In genomic region chr6:33761581-33761921, GRCh38 we compare ENCODE assay signal across 1 cellular context.
TF ChIP-seq lines count a peak whose summit lies in the region.

No MANE protein-coding gene starts in this region.

TF ChIP-seq in GM23338, 12 proteins besides CTCF, POLR2A, EP300 and RAD21 (continued from another document):
- TF ChIP-seq, protein P1, sequence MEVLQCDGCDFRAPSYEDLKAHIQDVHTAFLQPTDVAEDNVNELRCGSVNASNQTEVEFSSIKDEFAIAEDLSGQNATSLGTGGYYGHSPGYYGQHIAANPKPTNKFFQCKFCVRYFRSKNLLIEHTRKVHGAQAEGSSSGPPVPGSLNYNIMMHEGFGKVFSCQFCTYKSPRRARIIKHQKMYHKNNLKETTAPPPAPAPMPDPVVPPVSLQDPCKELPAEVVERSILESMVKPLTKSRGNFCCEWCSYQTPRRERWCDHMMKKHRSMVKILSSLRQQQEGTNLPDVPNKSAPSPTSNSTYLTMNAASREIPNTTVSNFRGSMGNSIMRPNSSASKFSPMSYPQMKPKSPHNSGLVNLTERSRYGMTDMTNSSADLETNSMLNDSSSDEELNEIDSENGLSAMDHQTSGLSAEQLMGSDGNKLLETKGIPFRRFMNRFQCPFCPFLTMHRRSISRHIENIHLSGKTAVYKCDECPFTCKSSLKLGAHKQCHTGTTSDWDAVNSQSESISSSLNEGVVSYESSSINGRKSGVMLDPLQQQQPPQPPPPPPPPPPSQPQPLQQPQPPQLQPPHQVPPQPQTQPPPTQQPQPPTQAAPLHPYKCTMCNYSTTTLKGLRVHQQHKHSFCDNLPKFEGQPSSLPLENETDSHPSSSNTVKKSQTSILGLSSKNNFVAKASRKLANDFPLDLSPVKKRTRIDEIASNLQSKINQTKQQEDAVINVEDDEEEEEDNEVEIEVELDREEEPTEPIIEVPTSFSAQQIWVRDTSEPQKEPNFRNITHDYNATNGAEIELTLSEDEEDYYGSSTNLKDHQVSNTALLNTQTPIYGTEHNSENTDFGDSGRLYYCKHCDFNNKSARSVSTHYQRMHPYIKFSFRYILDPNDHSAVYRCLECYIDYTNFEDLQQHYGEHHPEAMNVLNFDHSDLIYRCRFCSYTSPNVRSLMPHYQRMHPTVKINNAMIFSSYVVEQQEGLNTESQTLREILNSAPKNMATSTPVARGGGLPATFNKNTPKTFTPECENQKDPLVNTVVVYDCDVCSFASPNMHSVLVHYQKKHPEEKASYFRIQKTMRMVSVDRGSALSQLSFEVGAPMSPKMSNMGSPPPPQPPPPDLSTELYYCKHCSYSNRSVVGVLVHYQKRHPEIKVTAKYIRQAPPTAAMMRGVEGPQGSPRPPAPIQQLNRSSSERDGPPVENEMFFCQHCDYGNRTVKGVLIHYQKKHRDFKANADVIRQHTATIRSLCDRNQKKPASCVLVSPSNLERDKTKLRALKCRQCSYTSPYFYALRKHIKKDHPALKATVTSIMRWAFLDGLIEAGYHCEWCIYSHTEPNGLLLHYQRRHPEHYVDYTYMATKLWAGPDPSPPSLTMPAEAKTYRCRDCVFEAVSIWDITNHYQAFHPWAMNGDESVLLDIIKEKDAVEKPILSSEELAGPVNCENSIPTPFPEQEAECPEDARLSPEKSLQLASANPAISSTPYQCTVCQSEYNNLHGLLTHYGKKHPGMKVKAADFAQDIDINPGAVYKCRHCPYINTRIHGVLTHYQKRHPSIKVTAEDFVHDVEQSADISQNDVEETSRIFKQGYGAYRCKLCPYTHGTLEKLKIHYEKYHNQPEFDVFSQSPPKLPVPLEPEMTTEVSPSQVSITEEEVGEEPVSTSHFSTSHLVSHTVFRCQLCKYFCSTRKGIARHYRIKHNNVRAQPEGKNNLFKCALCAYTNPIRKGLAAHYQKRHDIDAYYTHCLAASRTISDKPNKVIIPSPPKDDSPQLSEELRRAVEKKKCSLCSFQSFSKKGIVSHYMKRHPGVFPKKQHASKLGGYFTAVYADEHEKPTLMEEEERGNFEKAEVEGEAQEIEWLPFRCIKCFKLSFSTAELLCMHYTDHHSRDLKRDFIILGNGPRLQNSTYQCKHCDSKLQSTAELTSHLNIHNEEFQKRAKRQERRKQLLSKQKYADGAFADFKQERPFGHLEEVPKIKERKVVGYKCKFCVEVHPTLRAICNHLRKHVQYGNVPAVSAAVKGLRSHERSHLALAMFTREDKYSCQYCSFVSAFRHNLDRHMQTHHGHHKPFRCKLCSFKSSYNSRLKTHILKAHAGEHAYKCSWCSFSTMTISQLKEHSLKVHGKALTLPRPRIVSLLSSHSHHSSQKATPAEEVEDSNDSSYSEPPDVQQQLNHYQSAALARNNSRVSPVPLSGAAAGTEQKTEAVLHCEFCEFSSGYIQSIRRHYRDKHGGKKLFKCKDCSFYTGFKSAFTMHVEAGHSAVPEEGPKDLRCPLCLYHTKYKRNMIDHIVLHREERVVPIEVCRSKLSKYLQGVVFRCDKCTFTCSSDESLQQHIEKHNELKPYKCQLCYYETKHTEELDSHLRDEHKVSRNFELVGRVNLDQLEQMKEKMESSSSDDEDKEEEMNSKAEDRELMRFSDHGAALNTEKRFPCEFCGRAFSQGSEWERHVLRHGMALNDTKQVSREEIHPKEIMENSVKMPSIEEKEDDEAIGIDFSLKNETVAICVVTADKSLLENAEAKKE (CRISPR knock-in tag; IDR thresholded peaks at IDR 0.05) = no peak
- TF ChIP-seq ZNF331 (CRISPR knock-in tag; IDR thresholded peaks at IDR 0.05; ENCODE audit: low read depth) (no peak), ZNF114 (CRISPR knock-in tag; IDR thresholded peaks at IDR 0.05) (no peak), JUNB (IDR thresholded peaks at IDR 0.05; ENCODE audit: unreplicated experiment) (no peak), EZH2 (IDR thresholded peaks at IDR 0.05; ENCODE audit: low read depth, unreplicated experiment) (no peak), NANOG (IDR thresholded peaks at IDR 0.05; ENCODE audit: borderline replicate concordance) (no peak), STAT1 (IDR thresholded peaks at IDR 0.05; ENCODE audit: unreplicated experiment) (no peak), POLR2AphosphoS5 (IDR thresholded peaks at IDR 0.05; ENCODE audit: low read depth) (no peak), CREB1 (CRISPR knock-in tag; IDR thresholded peaks at IDR 0.05; ENCODE audit: low read depth) (no peak)
- TF ChIP-seq, protein P2, sequence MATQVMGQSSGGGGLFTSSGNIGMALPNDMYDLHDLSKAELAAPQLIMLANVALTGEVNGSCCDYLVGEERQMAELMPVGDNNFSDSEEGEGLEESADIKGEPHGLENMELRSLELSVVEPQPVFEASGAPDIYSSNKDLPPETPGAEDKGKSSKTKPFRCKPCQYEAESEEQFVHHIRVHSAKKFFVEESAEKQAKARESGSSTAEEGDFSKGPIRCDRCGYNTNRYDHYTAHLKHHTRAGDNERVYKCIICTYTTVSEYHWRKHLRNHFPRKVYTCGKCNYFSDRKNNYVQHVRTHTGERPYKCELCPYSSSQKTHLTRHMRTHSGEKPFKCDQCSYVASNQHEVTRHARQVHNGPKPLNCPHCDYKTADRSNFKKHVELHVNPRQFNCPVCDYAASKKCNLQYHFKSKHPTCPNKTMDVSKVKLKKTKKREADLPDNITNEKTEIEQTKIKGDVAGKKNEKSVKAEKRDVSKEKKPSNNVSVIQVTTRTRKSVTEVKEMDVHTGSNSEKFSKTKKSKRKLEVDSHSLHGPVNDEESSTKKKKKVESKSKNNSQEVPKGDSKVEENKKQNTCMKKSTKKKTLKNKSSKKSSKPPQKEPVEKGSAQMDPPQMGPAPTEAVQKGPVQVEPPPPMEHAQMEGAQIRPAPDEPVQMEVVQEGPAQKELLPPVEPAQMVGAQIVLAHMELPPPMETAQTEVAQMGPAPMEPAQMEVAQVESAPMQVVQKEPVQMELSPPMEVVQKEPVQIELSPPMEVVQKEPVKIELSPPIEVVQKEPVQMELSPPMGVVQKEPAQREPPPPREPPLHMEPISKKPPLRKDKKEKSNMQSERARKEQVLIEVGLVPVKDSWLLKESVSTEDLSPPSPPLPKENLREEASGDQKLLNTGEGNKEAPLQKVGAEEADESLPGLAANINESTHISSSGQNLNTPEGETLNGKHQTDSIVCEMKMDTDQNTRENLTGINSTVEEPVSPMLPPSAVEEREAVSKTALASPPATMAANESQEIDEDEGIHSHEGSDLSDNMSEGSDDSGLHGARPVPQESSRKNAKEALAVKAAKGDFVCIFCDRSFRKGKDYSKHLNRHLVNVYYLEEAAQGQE (IDR thresholded peaks at IDR 0.05; ENCODE audit: unreplicated experiment) = no peak
- TF ChIP-seq, protein P3, sequence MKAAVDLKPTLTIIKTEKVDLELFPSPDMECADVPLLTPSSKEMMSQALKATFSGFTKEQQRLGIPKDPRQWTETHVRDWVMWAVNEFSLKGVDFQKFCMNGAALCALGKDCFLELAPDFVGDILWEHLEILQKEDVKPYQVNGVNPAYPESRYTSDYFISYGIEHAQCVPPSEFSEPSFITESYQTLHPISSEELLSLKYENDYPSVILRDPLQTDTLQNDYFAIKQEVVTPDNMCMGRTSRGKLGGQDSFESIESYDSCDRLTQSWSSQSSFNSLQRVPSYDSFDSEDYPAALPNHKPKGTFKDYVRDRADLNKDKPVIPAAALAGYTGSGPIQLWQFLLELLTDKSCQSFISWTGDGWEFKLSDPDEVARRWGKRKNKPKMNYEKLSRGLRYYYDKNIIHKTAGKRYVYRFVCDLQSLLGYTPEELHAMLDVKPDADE (IDR thresholded peaks at IDR 0.05) = no peak
TF ChIP-seq in GM23338: peak in this region for 0.
